Comparison of ENCODE assay signal across 13 cellular contexts in genomic region chr20:10510216-10510615, GRCh38.
"Had no signal": no experiment of that assay in that cellular context is flagged by ENCODE, and none has a peak within 500 bp of the region (broad histone marks: within the 10 kb centered on the region; RNA-seq: fewer than 3 reads in every experiment).

No MANE protein-coding gene starts in this region.

- H3K9me3 ChIP-seq: psoas muscle had no signal

- H3K4me3 ChIP-seq: coronary artery had no signal

- ATAC-seq: activated T-helper 17 cell treated with anti-CD3 and anti-CD28 coated beads, Interleukin-2, amount 50 U/mL, for 72 hours; psoas muscle; stimulated activated naive CD8-positive, alpha-beta T cell treated with anti-CD3 and anti-CD28 coated beads, Interleukin-15, Interleukin-2, amounts not matched to agents 100 U/mL and 50 U/mL, for 24 hours had no signal

- DNase-seq: activated CD4-positive, alpha-beta T cell treated with anti-CD3 and anti-CD28 coated beads, Interleukin-2, amount 50 U/mL, for 1 hour; activated naive CD4-positive, alpha-beta T cell treated with anti-CD3 and anti-CD28 coated beads for 36 hours; activated T-cell treated with anti-CD3 and anti-CD28 coated beads for 4 hours; caudate nucleus; effector CD4-positive, alpha-beta T cell; foreskin melanocyte; head of caudate nucleus; psoas muscle; stimulated activated CD4-positive, alpha-beta T cell treated with anti-CD3 and anti-CD28 coated beads, Interleukin-2, amount 100 ng/mL, for 48 hours; stimulated activated CD8-positive, alpha-beta memory T cell treated with anti-CD3 and anti-CD28 coated beads, Interleukin-4, amount 100 ng/mL, for 48 hours; stimulated activated naive CD8-positive, alpha-beta T cell treated with anti-CD3 and anti-CD28 coated beads, Interleukin-15, Interleukin-2, amounts not matched to agents 100 U/mL and 50 U/mL, for 24 hours had no signal
